Comparison of ENCODE assay signal across 17 cellular contexts in the genomic region with DNA sequence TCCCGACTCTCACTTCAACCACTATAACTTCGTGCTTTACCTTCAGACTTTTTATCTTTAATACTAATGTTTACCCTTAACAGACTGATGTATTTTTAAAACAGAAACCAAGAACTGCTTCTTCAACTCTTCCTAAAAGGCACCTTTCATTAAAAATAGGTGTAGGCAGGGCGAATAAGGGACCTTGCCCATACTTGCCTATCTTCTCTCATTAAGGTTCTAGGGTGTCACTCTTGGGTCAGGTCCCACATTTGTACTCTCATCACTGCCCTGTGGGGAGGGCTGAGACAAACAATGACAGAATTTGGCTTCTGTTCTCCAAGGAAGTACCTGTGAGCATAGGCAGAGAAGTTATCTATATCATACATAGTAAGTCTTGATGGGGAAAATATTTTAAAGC.
DNase-seq lines count a peak whose midpoint lies in the region; ATAC-seq and TF ChIP-seq lines count a peak whose summit lies in the region.
"Had no signal": no experiment of that assay in that cellular context is flagged by ENCODE, and none has a peak within 500 bp of the region (broad histone marks: within the 10 kb centered on the region; RNA-seq: fewer than 3 reads in every experiment).

No MANE protein-coding gene starts in this region.

- no peak for DNase-seq in GM23338 (ENCODE audit: low spot score)
- DNase-seq in RWPE2 (ENCODE audit: low spot score): no peak
- no peak for DNase-seq in esophagus squamous epithelium (lab: John Stamatoyannopoulos, UW)
- DNase-seq in DMS 273 treated with DMSO at 0.1 percent for 48 hours (lab: John Stamatoyannopoulos, UW): no peak
- no peak for DNase-seq in ACHN
- DNase-seq: CD4-positive, CD25-positive, alpha-beta regulatory T cell; DND-41; GDM1; MV-4-11; NCI-H1436 treated with DMSO at 0.1 percent for 48 hours; NCI-H446 treated with DMSO at 0.1 percent for 48 hours; NCI-H82 had no signal

- peaks cover 3% of the 10 kb centered on the region; the same call in 1 of the 3 replicates for H3K9me3 Mint-ChIP-seq in GM23338

- no peaks in the 10 kb centered on the region for H3K79me2 ChIP-seq in ACC112 (ENCODE audit: control insufficient read depth, insufficient read depth, low read length, unreplicated experiment)
- H3K79me2 ChIP-seq in GM23338 (replicated peaks; ENCODE audit: insufficient read depth): no peaks in the 10 kb centered on the region

- H3K27me3 ChIP-seq in ACC112 (ENCODE audit: insufficient read depth, low read length): no peaks in the 10 kb centered on the region
- no peaks in the 10 kb centered on the region for H3K27me3 ChIP-seq in GM23338 (ENCODE audit: insufficient read depth)
- no peaks in the 10 kb centered on the region for H3K27me3 ChIP-seq in RWPE2 (ENCODE audit: insufficient read depth, poor library complexity, severe bottlenecking)
- no peaks in the 10 kb centered on the region for H3K27me3 ChIP-seq in esophagus squamous epithelium

- no peaks in the 10 kb centered on the region for H3K9me3 ChIP-seq in RWPE2 (ENCODE audit: severe bottlenecking)
- H3K9me3 ChIP-seq in esophagus squamous epithelium: no peaks in the 10 kb centered on the region
- H3K9me3 ChIP-seq: HAP-1 had no signal

- H3K27ac Mint-ChIP-seq in GM23338: peak overlapping the region; percentile 70
- H3K27ac Mint-ChIP-seq: CD4-positive, CD25-positive, alpha-beta regulatory T cell; IgD-negative memory B cell had no signal

- intact Hi-C loops in esophagus squamous epithelium (cut with DNase I): no loop called here

- no peaks in the 10 kb centered on the region for H3F3A ChIP-seq in GM23338 (replicated peaks; ENCODE audit: low read depth)

- 38 to 54% methylated on average over 3 of the region's 3 CpGs for WGBS in esophagus squamous epithelium, 2 donors

- TF ChIP-seq POLR2A in esophagus squamous epithelium (IDR thresholded peaks at IDR 0.05) (no peak), GM18505 (IDR thresholded peaks at IDR 0.05; ENCODE audit: borderline replicate concordance, extremely low read depth, insufficient read depth, insufficient read length) (no peak)

- peaks cover 28% of the 10 kb centered on the region for H3K4me1 Mint-ChIP-seq in GM23338
- H3K4me1 Mint-ChIP-seq: CD4-positive, CD25-positive, alpha-beta regulatory T cell; IgD-negative memory B cell had no signal

- H3K9me2 ChIP-seq in GM23338 (ENCODE audit: insufficient read depth): no peaks in the 10 kb centered on the region

- H2AFZ ChIP-seq in ACC112 (ENCODE audit: low read length, unreplicated experiment) (no peak overlapping the region), GM23338 (no peak overlapping the region)

- H3K4me2 ChIP-seq in GM23338: peak overlapping the region; percentile 34

- H3K4me3 Mint-ChIP-seq in GM23338: no peak overlapping the region
- H3K4me3 Mint-ChIP-seq: CD4-positive, CD25-positive, alpha-beta regulatory T cell; IgD-negative memory B cell had no signal

- H3K4me3 ChIP-seq in ACC112 (ENCODE audit: low read depth, low read length): no peak overlapping the region
- H3K4me3 ChIP-seq in GM23338: no peak overlapping the region
- no peak overlapping the region for H3K4me3 ChIP-seq in RWPE2 (ENCODE audit: severe bottlenecking)
- H3K4me3 ChIP-seq in esophagus squamous epithelium: no peak overlapping the region
- H3K4me3 ChIP-seq: HAP-1 had no signal

- H3K4me1 ChIP-seq in ACC112 (ENCODE audit: control insufficient read depth, insufficient read depth, low read length, unreplicated experiment) (peaks cover 36% of the 10 kb centered on the region), GM23338 (ENCODE audit: insufficient read depth) (peaks cover 19% of the 10 kb centered on the region), RWPE2 (ENCODE audit: insufficient read depth, poor library complexity, severe bottlenecking) (peaks cover 38% of the 10 kb centered on the region), esophagus squamous epithelium (peaks cover 0 to 45% (median 0%) of the 10 kb centered on the region in 3 donors)
- H3K4me1 ChIP-seq: HAP-1 had no signal

- H4K20me1 ChIP-seq in GM23338 (replicated peaks; ENCODE audit: insufficient read depth): no peaks in the 10 kb centered on the region

- H3K27me3 Mint-ChIP-seq in GM23338 (ENCODE audit: insufficient read depth, low read depth, poor library complexity): no peaks in the 10 kb centered on the region
- H3K27me3 Mint-ChIP-seq: CD4-positive, CD25-positive, alpha-beta regulatory T cell; IgD-negative memory B cell had no signal

- TF ChIP-seq CTCF in GM23338 (conservative IDR thresholded peaks at IDR 0.05; ENCODE audit: low read depth in 2 of 2) (no peak), RWPE2 (IDR thresholded peaks at IDR 0.05; ENCODE audit: poor library complexity, severe bottlenecking) (no peak), esophagus squamous epithelium (IDR thresholded peaks at IDR 0.05) (no peak)

- ATAC-seq in GM23338 (no peak), RWPE2 (ENCODE audit: low read depth) (no peak), GM18505 (IDR thresholded peaks at IDR 0.05; ENCODE audit: unreplicated experiment) (no peak)

- H3K36me3 Mint-ChIP-seq in GM23338 (ENCODE audit: low read depth): peaks cover 9% of the 10 kb centered on the region
- H3K36me3 Mint-ChIP-seq: CD4-positive, CD25-positive, alpha-beta regulatory T cell; IgD-negative memory B cell had no signal

- H3K27ac ChIP-seq in ACC112 (ENCODE audit: low read depth, low read length): peak overlapping the region; percentile 77; the same call in 1 of the 2 replicates
- no peak overlapping the region for H3K27ac ChIP-seq in GM23338 (ENCODE audit: low read depth)
- H3K27ac ChIP-seq in RWPE2 (ENCODE audit: poor library complexity, severe bottlenecking): peak overlapping the region; percentile 80
- peak overlapping the region in 3 of 4 donors; percentile 32 to 51 (median 42) for H3K27ac ChIP-seq in esophagus squamous epithelium
- H3K27ac ChIP-seq: RWPE1 had no signal

- in situ Hi-C loops in ACHN (cut with HindIII; ENCODE audit: low pct_ligation_motif_present, low pct_unique_long_range_greater_than_20kb, low sequenced_read_pairs): no loop called here

- H3K36me3 ChIP-seq in ACC112 (ENCODE audit: insufficient read depth, low read length): 0 out of 2 replicates have a peak, but pooled peaks cover 5% of the 10 kb centered on the region
- H3K36me3 ChIP-seq in GM23338 (ENCODE audit: insufficient read depth): no peaks in the 10 kb centered on the region
- H3K36me3 ChIP-seq in RWPE2 (ENCODE audit: low read depth): peaks cover 9% of the 10 kb centered on the region
- H3K36me3 ChIP-seq in esophagus squamous epithelium: no peaks in the 10 kb centered on the region
- H3K36me3 ChIP-seq: HAP-1 had no signal

TF ChIP-seq in GM23338, 12 proteins besides CTCF, POLR2A, EP300 and RAD21 (continues in another document):
- TF ChIP-seq EZH2 (IDR thresholded peaks at IDR 0.05; ENCODE audit: low read depth, unreplicated experiment) (no peak), ZNF114 (CRISPR knock-in tag; IDR thresholded peaks at IDR 0.05) (no peak)
